ENCODE assay signal across 8 cellular contexts in genomic region chr19:19900124-19900523, GRCh38. TPM values are rescaled to one million over a fixed set of nuclear protein-coding genes. Genes with fewer than 3 reads are reported as not detected.
A peak's percentile ranks its signal among the peaks of the same experiment; 100 is the strongest.
DNase-seq lines count a peak whose midpoint lies in the region; ATAC-seq and TF ChIP-seq lines count a peak whose summit lies in the region.

No MANE protein-coding gene starts in this region.

- H3K4me1 ChIP-seq in PC-9 (replicated peaks; ENCODE audit: insufficient read depth) (peaks cover 10% of the 10 kb centered on the region; the same call in 1 of the 2 replicates), ectodermal cell (ENCODE audit: control insufficient read depth, insufficient read depth, low read length) (peaks cover 4% of the 10 kb centered on the region)

- peak overlapping the region; percentile 92 to 96 for H3K27ac Mint-ChIP-seq in natural killer cell

- no TSS peak for BruUV-seq in PC-9 (replicated peaks; lab: Mats Ljungman, UMichigan)

- POLR2A ChIA-PET in PC-9 (lab: Charles Lee; ENCODE audit: unreplicated experiment), result interaction anchor here (0.6 to 0.9 kb wide), 5 partner anchors 79 to 455 kb away, joined by 3 to 9 read pairs (median 4); partner anchors contain the start of gene ZNF506

- TF ChIP-seq CTCF in PC-9 (conservative IDR thresholded peaks at IDR 0.05) (no peak), natural killer cell (IDR thresholded peaks at IDR 0.05) (no peak)

- peaks cover 20 to 32% of the 10 kb centered on the region in 2 donors for H3K4me1 Mint-ChIP-seq in natural killer cell

- WGBS in ectodermal cell, 2 experiments, result 14 to 21% methylated on average over 5 of the region's 5 CpGs

- peak overlapping the region; percentile 84 for H3K4me2 ChIP-seq in PC-9

- no peaks in the 10 kb centered on the region for H3K9me2 ChIP-seq in PC-9 (ENCODE audit: insufficient read depth)

- no peaks in the 10 kb centered on the region for H3K27me3 ChIP-seq in PC-9 (ENCODE audit: insufficient read depth, low read depth)
- H3K27me3 ChIP-seq in ectodermal cell (ENCODE audit: control insufficient read depth, insufficient read depth, low read length, poor library complexity, severe bottlenecking), result no peaks in the 10 kb centered on the region

- H3K27me3 Mint-ChIP-seq in natural killer cell (ENCODE audit: low read depth in 2 of 2), result no peaks in the 10 kb centered on the region

- peaks cover 13% of the 10 kb centered on the region; the same call in 1 of the 2 replicates for H3K79me2 ChIP-seq in PC-9 (ENCODE audit: low read depth)

- H3K9me3 Mint-ChIP-seq in natural killer cell, result peaks cover 3 to 12% of the 10 kb centered on the region in 2 donors

- no peaks in the 10 kb centered on the region for H4K20me1 ChIP-seq in PC-9 (ENCODE audit: insufficient read depth)

- H3K9me3 ChIP-seq in PC-9 (ENCODE audit: insufficient read depth, low read depth) (peaks cover 30% of the 10 kb centered on the region), ectodermal cell (ENCODE audit: control insufficient read depth, low read length) (no peaks in the 10 kb centered on the region)

- peaks cover 14% of the 10 kb centered on the region; the same call in 1 of the 2 replicates for H3F3A ChIP-seq in PC-9 (ENCODE audit: insufficient read depth, low read depth)

- peak overlapping the region; percentile 75 for H3K4me3 ChIP-seq in PC-9
- peak overlapping the region; percentile 68 for H3K4me3 ChIP-seq in ectodermal cell (ENCODE audit: insufficient read depth, low read depth, low read length)

- peak overlapping the region; percentile 85 for H2AFZ ChIP-seq in PC-9

- ATAC-seq in GM18861 (IDR thresholded peaks at IDR 0.05; ENCODE audit: unreplicated experiment) (peak; percentile 2), natural killer cell (peak in 1 of 3 donors; percentile 5), GM21390 (IDR thresholded peaks at IDR 0.05; ENCODE audit: unreplicated experiment) (no peak)

- DNase-seq in AG08395 (ENCODE audit: low spot score) (peak; percentile 54), PC-9 (no peak), natural killer cell (no peak), NCI-H2029 (lab: John Stamatoyannopoulos, UW) (no peak), head of caudate nucleus (no peak)

- intact Hi-C loops in PC-9 (cut with micrococcal nuclease; ENCODE audit: unreplicated experiment), result loop anchor here (2.0 kb wide), 1 partner anchor 33 kb away; no protein-coding TSS in a partner anchor
- intact Hi-C loops in natural killer cell (cut with micrococcal nuclease), result loop anchor here (1.0 to 5.0 kb wide), 3 partner anchors 33 to 168 kb away; partner anchors contain the start of genes ZNF14 and ZNF506
- intact Hi-C loops in head of caudate nucleus (cut with DNase I), result loop anchor here (10.0 kb wide), 1 partner anchor 55 kb away; no protein-coding TSS in a partner anchor

- peaks cover 21% of the 10 kb centered on the region for H3K36me3 Mint-ChIP-seq in natural killer cell

- H3K36me3 ChIP-seq in PC-9 (ENCODE audit: low read depth) (0 out of 2 replicates have a peak, but pooled peaks cover 7% of the 10 kb centered on the region), ectodermal cell (ENCODE audit: control insufficient read depth, insufficient read depth, low read length) (no peaks in the 10 kb centered on the region)

- H3K4me3 Mint-ChIP-seq in natural killer cell, result peak overlapping the region; percentile 99

- H3K27ac ChIP-seq in PC-9 (no peak overlapping the region), ectodermal cell (ENCODE audit: insufficient read depth, low read depth, low read length, poor library complexity, severe bottlenecking) (peak overlapping the region; percentile 99)

- CTCF ChIA-PET in PC-9 (lab: Charles Lee), result no interaction called here

RNA-seq across cellular contexts. Expression of gene ZNF93, which starts 0.6 kb away (rescaled TPM):
- 4.1 and 5.8 TPM in 2 replicates for total RNA-seq in PC-9 (2021)
- 47.6 TPM for polyA plus RNA-seq in ectodermal cell (2013, experiment 1 of 4)
- polyA plus RNA-seq in ectodermal cell (2013, experiment 2 of 4), result 57.2 TPM
- 44.3 TPM for polyA plus RNA-seq in ectodermal cell (2013, experiment 3 of 4)
- 45.4 TPM for polyA plus RNA-seq in ectodermal cell (2013, experiment 4 of 4)
- 1 to 10 TPM; 2.2 to 5.2 (median 4.2) TPM for total RNA-seq in natural killer cell

RNA-seq across cellular contexts. Expression of gene ZNF253, which starts 34.4 kb away (rescaled TPM):
- 4.2 and 5.1 TPM in 2 replicates for total RNA-seq in PC-9 (2021)
- 30.2 TPM for polyA plus RNA-seq in ectodermal cell (2013, experiment 1 of 4)
- polyA plus RNA-seq in ectodermal cell (2013, experiment 2 of 4), result 34.0 TPM
- polyA plus RNA-seq in ectodermal cell (2013, experiment 3 of 4), result 28.1 TPM
- polyA plus RNA-seq in ectodermal cell (2013, experiment 4 of 4), result 31.0 TPM
- 10 to 100 TPM in 2 of 3 donors, 1 to 10 TPM in 1; 8.6 to 14.7 (median 10.1) TPM for total RNA-seq in natural killer cell
